11 cellular contexts compared by ENCODE assay signal in genomic region chr1:89945852-89946476, GRCh38. TPM values are rescaled to one million over a fixed set of nuclear protein-coding genes. Genes with fewer than 3 reads are reported as not detected.
DNase-seq lines count a peak whose midpoint lies in the region; ATAC-seq lines count a peak whose summit lies in the region.
"Had no signal": no experiment of that assay in that cellular context is flagged by ENCODE, and none has a peak within 500 bp of the region (broad histone marks: within the 10 kb centered on the region; RNA-seq: fewer than 3 reads in every experiment).

No MANE protein-coding gene starts in this region.

- H3K27me3 ChIP-seq in CD4-positive, alpha-beta memory T cell (ENCODE audit: insufficient read depth, low read length): no peaks in the 10 kb centered on the region
- H3K27me3 ChIP-seq: uterus had no signal

- H3K36me3 Mint-ChIP-seq in CD4-positive, alpha-beta memory T cell: peaks cover 0 to 3% of the 10 kb centered on the region in 2 donors
- H3K36me3 Mint-ChIP-seq: activated naive CD4-positive, alpha-beta T cell treated with anti-CD3 and anti-CD28 coated beads, Interleukin-2, amount 10 ng/mL, durations not matched to agents 7 days and 5 days had no signal

- CTCF ChIA-PET in CD4-positive, alpha-beta memory T cell (lab: Charles Lee; ENCODE audit: partially characterized antibody): interaction anchor here (1.4 kb wide), 1 partner anchor 77 kb away, joined by 3 read pairs; no protein-coding TSS in a partner anchor

- no peaks in the 10 kb centered on the region for H3K27me3 Mint-ChIP-seq in CD4-positive, alpha-beta memory T cell
- H3K27me3 Mint-ChIP-seq: activated naive CD4-positive, alpha-beta T cell treated with anti-CD3 and anti-CD28 coated beads, Interleukin-2, amount 10 ng/mL, durations not matched to agents 7 days and 5 days had no signal

- H3K4me1 Mint-ChIP-seq in CD4-positive, alpha-beta memory T cell: no peaks in the 10 kb centered on the region
- H3K4me1 Mint-ChIP-seq: activated naive CD4-positive, alpha-beta T cell treated with anti-CD3 and anti-CD28 coated beads, Interleukin-2, amount 10 ng/mL, durations not matched to agents 7 days and 5 days had no signal

- H3K36me3 ChIP-seq in CD4-positive, alpha-beta memory T cell (ENCODE audit: insufficient read depth, low read length): no peaks in the 10 kb centered on the region
- H3K36me3 ChIP-seq: uterus had no signal

- H3K27ac Mint-ChIP-seq in CD4-positive, alpha-beta memory T cell: peak overlapping the region in 1 of 7 donors; percentile 17
- H3K27ac Mint-ChIP-seq: activated naive CD4-positive, alpha-beta T cell treated with anti-CD3 and anti-CD28 coated beads, Interleukin-2, amount 10 ng/mL, durations not matched to agents 7 days and 5 days; GM23338 had no signal

- DNase-seq in iris pigment epithelial cell (ENCODE audit: low read depth) (peak; percentile 85), NCI-H187 treated with DMSO at 0.1 percent for 48 hours (lab: John Stamatoyannopoulos, UW) (no peak), activated gamma-delta T cell treated with Interleukin-2 at 50 U/mL for 16 hours (no peak)
- DNase-seq in CD4-positive, alpha-beta memory T cell: no peak
- DNase-seq: activated naive CD4-positive, alpha-beta T cell treated with anti-CD3 and anti-CD28 coated beads, Interleukin-2, amount 10 ng/mL, durations not matched to agents 7 days and 5 days; uterus had no signal

- no peak overlapping the region for H3K27ac ChIP-seq in CD4-positive, alpha-beta memory T cell (ENCODE audit: low read depth, low read length)
- H3K27ac ChIP-seq: uterus had no signal

- POLR2A ChIA-PET in CD4-positive, alpha-beta memory T cell (lab: Charles Lee; ENCODE audit: partially characterized antibody): no interaction called here

- no peaks in the 10 kb centered on the region for H3K9me3 Mint-ChIP-seq in CD4-positive, alpha-beta memory T cell
- H3K9me3 Mint-ChIP-seq: activated naive CD4-positive, alpha-beta T cell treated with anti-CD3 and anti-CD28 coated beads, Interleukin-2, amount 10 ng/mL, durations not matched to agents 7 days and 5 days; GM23338 had no signal

- H3K4me3 Mint-ChIP-seq in CD4-positive, alpha-beta memory T cell: no peak overlapping the region
- H3K4me3 Mint-ChIP-seq: activated naive CD4-positive, alpha-beta T cell treated with anti-CD3 and anti-CD28 coated beads, Interleukin-2, amount 10 ng/mL, durations not matched to agents 7 days and 5 days; GM23338 had no signal

- no peaks in the 10 kb centered on the region for H3K9me3 ChIP-seq in CD4-positive, alpha-beta memory T cell (ENCODE audit: control insufficient read depth in 1 of 2, low read length in 2 of 2)
- H3K9me3 ChIP-seq: uterus had no signal

- intact Hi-C loops in CD4-positive, alpha-beta memory T cell (cut with micrococcal nuclease): no loop called here

- no peaks in the 10 kb centered on the region for H3K4me1 ChIP-seq in CD4-positive, alpha-beta memory T cell (ENCODE audit: insufficient read depth, low read length)
- H3K4me1 ChIP-seq: uterus had no signal

- no peak overlapping the region for H3K4me3 ChIP-seq in CD4-positive, alpha-beta memory T cell (ENCODE audit: low read length in 2 of 2)
- H3K4me3 ChIP-seq: GM23338, uterus had no signal

- peak; percentile 89 for ATAC-seq in GM18867 (IDR thresholded peaks at IDR 0.05; ENCODE audit: unreplicated experiment)
- peak; percentile 95 for ATAC-seq in GM21717 (IDR thresholded peaks at IDR 0.05; ENCODE audit: unreplicated experiment)
- ATAC-seq in HG03442 (IDR thresholded peaks at IDR 0.05; ENCODE audit: unreplicated experiment): peak; percentile 84
- ATAC-seq: GM23338, Panc1 had no signal

RNA-seq across cellular contexts. Expression of gene ZNF326, which starts 48.9 kb away (rescaled TPM):
- total RNA-seq in CD4-positive, alpha-beta memory T cell: 10 to 100 TPM; 17.4 to 20.6 TPM
- 1 to 10 TPM; 2.1 to 4.3 TPM for polyA plus RNA-seq in CD4-positive, alpha-beta memory T cell
